Comparison of ENCODE assay signal across 1 cellular context in the genomic region with DNA sequence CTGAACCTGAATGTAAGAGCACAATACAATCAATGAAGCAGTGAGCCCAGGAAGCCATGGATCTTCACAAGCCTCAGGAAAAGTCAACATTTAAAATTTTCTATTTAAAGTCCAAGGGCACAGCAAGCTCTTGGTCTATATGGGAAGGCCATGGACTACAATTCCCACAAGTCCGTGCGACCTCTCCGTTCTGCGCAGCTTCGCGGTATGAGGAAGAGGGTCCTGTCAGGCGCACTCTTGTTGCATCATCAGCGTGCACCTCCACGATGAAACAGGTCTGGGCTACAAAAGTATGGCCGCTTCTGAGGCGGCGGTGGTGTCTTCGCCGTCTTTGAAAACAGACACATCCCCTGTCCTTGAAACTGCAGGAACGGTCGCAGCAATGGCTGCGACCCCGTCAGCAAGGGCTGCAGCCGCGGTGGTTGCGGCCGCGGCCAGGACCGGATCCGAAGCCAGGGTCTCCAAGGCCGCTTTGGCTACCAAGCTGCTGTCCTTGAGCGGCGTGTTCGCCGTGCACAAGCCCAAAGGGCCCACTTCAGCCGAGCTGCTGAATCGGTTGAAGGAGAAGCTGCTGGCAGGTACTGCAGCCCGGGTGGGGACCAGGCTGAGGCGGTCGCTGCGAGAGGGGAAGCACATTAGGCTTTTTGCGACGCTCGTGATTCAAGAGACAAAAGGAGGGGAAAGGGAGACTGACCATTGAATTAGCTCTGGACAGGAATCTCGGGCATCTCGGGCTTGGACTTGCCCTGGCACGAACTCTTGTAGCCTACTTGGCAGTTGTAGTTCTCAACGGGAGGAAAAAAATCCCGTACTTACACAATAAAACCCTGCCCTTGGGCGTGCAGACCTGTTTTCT.
A peak's percentile ranks its signal among the peaks of the same experiment; 100 is the strongest.
TF ChIP-seq lines count a peak whose summit lies in the region.

A gene (plus strand): TSS at position 234 of the 856 bp plus-strand sequence. CDS start 59 bp downstream, at position 293.

TF ChIP-seq in K562, 482 proteins besides CTCF, POLR2A, EP300 and RAD21 (continued from another document and continues in another):
- TF ChIP-seq, protein P1, sequence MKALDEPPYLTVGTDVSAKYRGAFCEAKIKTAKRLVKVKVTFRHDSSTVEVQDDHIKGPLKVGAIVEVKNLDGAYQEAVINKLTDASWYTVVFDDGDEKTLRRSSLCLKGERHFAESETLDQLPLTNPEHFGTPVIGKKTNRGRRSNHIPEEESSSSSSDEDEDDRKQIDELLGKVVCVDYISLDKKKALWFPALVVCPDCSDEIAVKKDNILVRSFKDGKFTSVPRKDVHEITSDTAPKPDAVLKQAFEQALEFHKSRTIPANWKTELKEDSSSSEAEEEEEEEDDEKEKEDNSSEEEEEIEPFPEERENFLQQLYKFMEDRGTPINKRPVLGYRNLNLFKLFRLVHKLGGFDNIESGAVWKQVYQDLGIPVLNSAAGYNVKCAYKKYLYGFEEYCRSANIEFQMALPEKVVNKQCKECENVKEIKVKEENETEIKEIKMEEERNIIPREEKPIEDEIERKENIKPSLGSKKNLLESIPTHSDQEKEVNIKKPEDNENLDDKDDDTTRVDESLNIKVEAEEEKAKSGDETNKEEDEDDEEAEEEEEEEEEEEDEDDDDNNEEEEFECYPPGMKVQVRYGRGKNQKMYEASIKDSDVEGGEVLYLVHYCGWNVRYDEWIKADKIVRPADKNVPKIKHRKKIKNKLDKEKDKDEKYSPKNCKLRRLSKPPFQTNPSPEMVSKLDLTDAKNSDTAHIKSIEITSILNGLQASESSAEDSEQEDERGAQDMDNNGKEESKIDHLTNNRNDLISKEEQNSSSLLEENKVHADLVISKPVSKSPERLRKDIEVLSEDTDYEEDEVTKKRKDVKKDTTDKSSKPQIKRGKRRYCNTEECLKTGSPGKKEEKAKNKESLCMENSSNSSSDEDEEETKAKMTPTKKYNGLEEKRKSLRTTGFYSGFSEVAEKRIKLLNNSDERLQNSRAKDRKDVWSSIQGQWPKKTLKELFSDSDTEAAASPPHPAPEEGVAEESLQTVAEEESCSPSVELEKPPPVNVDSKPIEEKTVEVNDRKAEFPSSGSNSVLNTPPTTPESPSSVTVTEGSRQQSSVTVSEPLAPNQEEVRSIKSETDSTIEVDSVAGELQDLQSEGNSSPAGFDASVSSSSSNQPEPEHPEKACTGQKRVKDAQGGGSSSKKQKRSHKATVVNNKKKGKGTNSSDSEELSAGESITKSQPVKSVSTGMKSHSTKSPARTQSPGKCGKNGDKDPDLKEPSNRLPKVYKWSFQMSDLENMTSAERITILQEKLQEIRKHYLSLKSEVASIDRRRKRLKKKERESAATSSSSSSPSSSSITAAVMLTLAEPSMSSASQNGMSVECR (CRISPR knock-in tag; IDR thresholded peaks at IDR 0.05), result 0 out of 2 replicates have a peak, but pooled peaks have one; percentile 22
- TF ChIP-seq MTA1 (IDR thresholded peaks at IDR 0.05; ENCODE audit: borderline replicate concordance) (peak; percentile 98), ZNF224 (CRISPR knock-in tag; IDR thresholded peaks at IDR 0.05) (no peak), NR2C2 (CRISPR knock-in tag; IDR thresholded peaks at IDR 0.05) (no peak), NR2C2 (tag; IDR thresholded peaks at IDR 0.05) (peak; percentile 42; the same call in 1 of the 2 replicates), CEBPG (CRISPR knock-in tag; IDR thresholded peaks at IDR 0.05) (peak; percentile 91), CEBPG (tag; conservative IDR thresholded peaks at IDR 0.05 in 1 of 2, IDR thresholded peaks at IDR 0.05 in 1 of 2) (peak; percentile 91 to 94), CEBPB (tag; IDR thresholded peaks at IDR 0.05) (peak; percentile 88), CAMTA2 (CRISPR knock-in tag; conservative IDR thresholded peaks at IDR 0.05) (no peak), FOXK2 (conservative IDR thresholded peaks at IDR 0.05 in 1 of 2, IDR thresholded peaks at IDR 0.05 in 1 of 2; ENCODE audit: low read depth in 2 of 2) (peak; percentile 58; a peak in 2 of 4 replicates), NFRKB (IDR thresholded peaks at IDR 0.05; ENCODE audit: low read depth) (peak; percentile 82), ZNF143 (CRISPR knock-in tag; IDR thresholded peaks at IDR 0.05) (peak; percentile 89), NR2C1 (IDR thresholded peaks at IDR 0.05) (no peak), NR2C1 (tag; IDR thresholded peaks at IDR 0.05) (0 out of 2 replicates have a peak, but pooled peaks have one; percentile 44), TCF7L2 (IDR thresholded peaks at IDR 0.05; ENCODE audit: low read depth, low read length) (no peak), JUND (IDR thresholded peaks at IDR 0.05; ENCODE audit: borderline replicate concordance, low read depth, low read length) (peak; percentile 76), JUND (tag; IDR thresholded peaks at IDR 0.05; ENCODE audit: borderline replicate concordance, low read depth, low read length) (peak; percentile 16; the same call in 1 of the 3 replicates), ADNP (tag; IDR thresholded peaks at IDR 0.05) (no peak), TBP (optimal IDR thresholded peaks at IDR 0.05; ENCODE audit: low read depth, low read length) (peak; percentile 88), EP400 (IDR thresholded peaks at IDR 0.05) (peak; percentile 82), TEAD4 (IDR thresholded peaks at IDR 0.05; ENCODE audit: low read length) (0 out of 2 replicates have a peak, but pooled peaks have one; percentile 49), TEAD4 (CRISPR knock-in tag; IDR thresholded peaks at IDR 0.05; ENCODE audit: borderline replicate concordance) (no peak), ZNF507 (tag; conservative IDR thresholded peaks at IDR 0.05) (no peak), MXI1 (IDR thresholded peaks at IDR 0.05; ENCODE audit: low read depth, low read length) (0 out of 2 replicates have a peak, but pooled peaks have one; percentile 21), SIN3A (IDR thresholded peaks at IDR 0.05; ENCODE audit: borderline replicate concordance in 2 of 2, control insufficient read depth in 1 of 2, low read depth in 2 of 2, low read length in 2 of 2) (peak; percentile 27 to 56; a peak in 1 of 4 replicates), ILK (tag; IDR thresholded peaks at IDR 0.05; ENCODE audit: borderline replicate concordance, low read depth) (no peak), HLTF (IDR thresholded peaks at IDR 0.05) (no peak), SRSF7 (optimal IDR thresholded peaks at IDR 0.05; ENCODE audit: low read depth, low read length) (no peak), MEIS2 (IDR thresholded peaks at IDR 0.05; ENCODE audit: partially characterized antibody) (peak; percentile 34)
- TF ChIP-seq, protein P2, sequence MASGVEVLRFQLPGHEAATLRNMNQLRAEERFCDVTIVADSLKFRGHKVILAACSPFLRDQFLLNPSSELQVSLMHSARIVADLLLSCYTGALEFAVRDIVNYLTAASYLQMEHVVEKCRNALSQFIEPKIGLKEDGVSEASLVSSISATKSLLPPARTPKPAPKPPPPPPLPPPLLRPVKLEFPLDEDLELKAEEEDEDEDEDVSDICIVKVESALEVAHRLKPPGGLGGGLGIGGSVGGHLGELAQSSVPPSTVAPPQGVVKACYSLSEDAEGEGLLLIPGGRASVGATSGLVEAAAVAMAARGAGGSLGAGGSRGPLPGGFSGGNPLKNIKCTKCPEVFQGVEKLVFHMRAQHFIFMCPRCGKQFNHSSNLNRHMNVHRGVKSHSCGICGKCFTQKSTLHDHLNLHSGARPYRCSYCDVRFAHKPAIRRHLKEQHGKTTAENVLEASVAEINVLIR (CRISPR knock-in tag; IDR thresholded peaks at IDR 0.05), result peak; percentile 91
- TF ChIP-seq, protein P3, sequence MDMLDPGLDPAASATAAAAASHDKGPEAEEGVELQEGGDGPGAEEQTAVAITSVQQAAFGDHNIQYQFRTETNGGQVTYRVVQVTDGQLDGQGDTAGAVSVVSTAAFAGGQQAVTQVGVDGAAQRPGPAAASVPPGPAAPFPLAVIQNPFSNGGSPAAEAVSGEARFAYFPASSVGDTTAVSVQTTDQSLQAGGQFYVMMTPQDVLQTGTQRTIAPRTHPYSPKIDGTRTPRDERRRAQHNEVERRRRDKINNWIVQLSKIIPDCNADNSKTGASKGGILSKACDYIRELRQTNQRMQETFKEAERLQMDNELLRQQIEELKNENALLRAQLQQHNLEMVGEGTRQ (CRISPR knock-in tag; IDR thresholded peaks at IDR 0.05), result no peak
- TF ChIP-seq, protein P4, sequence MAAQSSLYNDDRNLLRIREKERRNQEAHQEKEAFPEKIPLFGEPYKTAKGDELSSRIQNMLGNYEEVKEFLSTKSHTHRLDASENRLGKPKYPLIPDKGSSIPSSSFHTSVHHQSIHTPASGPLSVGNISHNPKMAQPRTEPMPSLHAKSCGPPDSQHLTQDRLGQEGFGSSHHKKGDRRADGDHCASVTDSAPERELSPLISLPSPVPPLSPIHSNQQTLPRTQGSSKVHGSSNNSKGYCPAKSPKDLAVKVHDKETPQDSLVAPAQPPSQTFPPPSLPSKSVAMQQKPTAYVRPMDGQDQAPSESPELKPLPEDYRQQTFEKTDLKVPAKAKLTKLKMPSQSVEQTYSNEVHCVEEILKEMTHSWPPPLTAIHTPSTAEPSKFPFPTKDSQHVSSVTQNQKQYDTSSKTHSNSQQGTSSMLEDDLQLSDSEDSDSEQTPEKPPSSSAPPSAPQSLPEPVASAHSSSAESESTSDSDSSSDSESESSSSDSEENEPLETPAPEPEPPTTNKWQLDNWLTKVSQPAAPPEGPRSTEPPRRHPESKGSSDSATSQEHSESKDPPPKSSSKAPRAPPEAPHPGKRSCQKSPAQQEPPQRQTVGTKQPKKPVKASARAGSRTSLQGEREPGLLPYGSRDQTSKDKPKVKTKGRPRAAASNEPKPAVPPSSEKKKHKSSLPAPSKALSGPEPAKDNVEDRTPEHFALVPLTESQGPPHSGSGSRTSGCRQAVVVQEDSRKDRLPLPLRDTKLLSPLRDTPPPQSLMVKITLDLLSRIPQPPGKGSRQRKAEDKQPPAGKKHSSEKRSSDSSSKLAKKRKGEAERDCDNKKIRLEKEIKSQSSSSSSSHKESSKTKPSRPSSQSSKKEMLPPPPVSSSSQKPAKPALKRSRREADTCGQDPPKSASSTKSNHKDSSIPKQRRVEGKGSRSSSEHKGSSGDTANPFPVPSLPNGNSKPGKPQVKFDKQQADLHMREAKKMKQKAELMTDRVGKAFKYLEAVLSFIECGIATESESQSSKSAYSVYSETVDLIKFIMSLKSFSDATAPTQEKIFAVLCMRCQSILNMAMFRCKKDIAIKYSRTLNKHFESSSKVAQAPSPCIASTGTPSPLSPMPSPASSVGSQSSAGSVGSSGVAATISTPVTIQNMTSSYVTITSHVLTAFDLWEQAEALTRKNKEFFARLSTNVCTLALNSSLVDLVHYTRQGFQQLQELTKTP (IDR thresholded peaks at IDR 0.05; ENCODE audit: low read depth in 1 of 2, partially characterized antibody in 2 of 2), result peak in 1 of 2 experiments; percentile 53
- TF ChIP-seq, protein P5, sequence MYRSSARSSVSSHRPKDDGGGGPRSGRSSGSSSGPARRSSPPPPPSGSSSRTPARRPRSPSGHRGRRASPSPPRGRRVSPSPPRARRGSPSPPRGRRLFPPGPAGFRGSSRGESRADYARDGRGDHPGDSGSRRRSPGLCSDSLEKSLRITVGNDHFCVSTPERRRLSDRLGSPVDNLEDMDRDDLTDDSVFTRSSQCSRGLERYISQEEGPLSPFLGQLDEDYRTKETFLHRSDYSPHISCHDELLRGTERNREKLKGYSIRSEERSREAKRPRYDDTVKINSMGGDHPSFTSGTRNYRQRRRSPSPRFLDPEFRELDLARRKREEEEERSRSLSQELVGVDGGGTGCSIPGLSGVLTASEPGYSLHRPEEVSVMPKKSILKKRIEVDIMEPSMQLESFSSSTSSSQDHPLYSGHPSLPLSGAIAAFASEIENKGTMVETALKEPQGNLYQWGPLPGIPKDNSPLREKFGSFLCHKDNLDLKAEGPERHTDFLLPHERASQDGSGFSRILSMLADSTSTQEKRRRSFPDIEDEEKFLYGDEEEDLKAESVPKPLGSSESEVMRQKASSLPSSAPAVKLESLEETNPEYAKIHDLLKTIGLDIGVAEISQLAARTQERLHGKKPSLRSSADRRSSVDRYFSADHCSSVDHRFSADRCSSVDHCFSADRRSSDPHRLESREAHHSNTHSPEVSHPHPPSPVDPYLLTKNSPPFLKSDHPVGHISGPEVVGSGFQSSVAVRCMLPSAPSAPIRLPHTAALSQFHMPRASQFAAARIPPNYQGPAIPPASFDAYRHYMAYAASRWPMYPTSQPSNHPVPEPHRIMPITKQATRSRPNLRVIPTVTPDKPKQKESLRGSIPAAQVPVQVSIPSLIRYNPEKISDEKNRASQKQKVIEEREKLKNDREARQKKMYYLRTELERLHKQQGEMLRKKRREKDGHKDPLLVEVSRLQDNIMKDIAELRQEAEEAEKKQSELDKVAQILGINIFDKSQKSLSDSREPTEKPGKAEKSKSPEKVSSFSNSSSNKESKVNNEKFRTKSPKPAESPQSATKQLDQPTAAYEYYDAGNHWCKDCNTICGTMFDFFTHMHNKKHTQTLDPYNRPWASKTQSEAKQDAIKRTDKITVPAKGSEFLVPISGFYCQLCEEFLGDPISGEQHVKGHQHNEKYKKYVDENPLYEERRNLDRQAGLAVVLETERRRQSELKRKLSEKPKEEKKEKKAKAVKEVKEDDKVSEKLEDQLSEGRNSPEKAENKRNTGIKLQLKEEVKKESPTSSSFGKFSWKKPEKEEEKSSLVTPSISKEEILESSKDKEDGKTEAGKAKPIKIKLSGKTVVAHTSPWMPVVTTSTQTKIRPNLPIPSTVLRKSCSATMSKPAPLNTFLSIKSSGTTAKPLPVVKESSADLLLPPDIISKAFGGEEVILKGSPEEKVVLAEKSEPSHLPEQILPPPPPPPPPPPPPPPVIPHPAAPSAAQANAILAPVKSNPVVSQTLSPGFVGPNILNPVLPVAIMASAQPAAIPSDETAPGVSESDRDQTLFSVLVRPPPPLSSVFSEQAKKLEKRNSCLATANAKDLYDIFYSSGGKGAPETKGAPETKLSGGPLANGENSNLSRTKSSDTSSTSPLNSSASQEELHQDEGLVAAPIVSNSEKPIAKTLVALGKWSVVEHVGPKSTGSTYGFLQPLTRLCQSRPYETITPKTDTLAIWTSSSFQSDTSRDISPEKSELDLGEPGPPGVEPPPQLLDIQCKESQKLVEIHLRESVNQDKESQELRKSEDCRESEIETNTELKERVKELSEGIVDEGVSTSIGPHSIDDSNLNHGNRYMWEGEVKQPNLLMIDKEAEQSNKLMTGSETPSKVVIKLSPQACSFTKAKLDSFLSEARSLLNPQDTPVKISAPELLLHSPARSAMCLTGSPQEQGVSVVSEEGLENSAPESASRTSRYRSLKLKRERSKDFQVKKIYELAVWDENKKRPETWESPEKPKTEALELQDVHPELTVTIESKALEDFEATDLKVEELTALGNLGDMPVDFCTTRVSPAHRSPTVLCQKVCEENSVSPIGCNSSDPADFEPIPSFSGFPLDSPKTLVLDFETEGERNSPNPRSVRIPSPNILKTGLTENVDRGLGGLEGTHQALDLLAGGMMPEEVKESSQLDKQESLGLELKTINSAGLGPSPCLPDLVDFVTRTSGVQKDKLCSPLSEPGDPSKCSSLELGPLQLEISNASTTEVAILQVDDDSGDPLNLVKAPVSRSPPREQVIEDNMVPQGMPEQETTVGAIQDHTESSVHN (IDR thresholded peaks at IDR 0.05; ENCODE audit: borderline replicate concordance in 1 of 2, low read depth in 1 of 2), result no peak
- TF ChIP-seq, protein P6, sequence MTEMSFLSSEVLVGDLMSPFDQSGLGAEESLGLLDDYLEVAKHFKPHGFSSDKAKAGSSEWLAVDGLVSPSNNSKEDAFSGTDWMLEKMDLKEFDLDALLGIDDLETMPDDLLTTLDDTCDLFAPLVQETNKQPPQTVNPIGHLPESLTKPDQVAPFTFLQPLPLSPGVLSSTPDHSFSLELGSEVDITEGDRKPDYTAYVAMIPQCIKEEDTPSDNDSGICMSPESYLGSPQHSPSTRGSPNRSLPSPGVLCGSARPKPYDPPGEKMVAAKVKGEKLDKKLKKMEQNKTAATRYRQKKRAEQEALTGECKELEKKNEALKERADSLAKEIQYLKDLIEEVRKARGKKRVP (CRISPR knock-in tag; IDR thresholded peaks at IDR 0.05), result 0 out of 2 replicates have a peak, but pooled peaks have one; percentile 68
